ENCODE assay signal across 11 cellular contexts in the genomic region with DNA sequence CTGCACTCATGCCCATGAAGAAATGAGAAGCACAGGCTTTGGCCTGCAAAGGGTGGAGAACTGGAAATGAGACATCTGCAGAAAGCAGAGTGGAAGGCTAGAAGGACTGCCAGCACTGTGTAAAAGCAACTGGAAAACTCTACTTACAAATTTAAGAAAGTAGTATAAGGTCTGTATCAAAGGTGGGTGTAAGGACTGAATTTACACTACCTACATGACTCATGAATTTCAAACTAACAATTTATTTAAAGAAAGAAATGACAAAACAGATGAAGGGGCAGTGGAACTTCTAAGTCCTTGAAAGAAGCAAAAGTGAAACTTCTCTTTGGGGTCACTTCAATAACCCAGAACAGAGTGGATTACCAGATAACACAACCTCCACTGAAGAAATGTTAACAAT.
A peak's percentile ranks its signal among the peaks of the same experiment; 100 is the strongest.
DNase-seq lines count a peak whose midpoint lies in the region; ATAC-seq and TF ChIP-seq lines count a peak whose summit lies in the region.
"Had no signal": no experiment of that assay in that cellular context is flagged by ENCODE, and none has a peak within 500 bp of the region (broad histone marks: within the 10 kb centered on the region; RNA-seq: fewer than 3 reads in every experiment).

No MANE protein-coding gene starts in this region.

- POLR2A ChIA-PET in T-cell (lab: Charles Lee) = no interaction called here

- peaks cover 30 to 48% (median 32%) of the 10 kb centered on the region in 3 donors for H3K4me1 Mint-ChIP-seq in T-cell

- H3K27me3 Mint-ChIP-seq in T-cell = no peaks in the 10 kb centered on the region

- H3K36me3 ChIP-seq in ACC112 (ENCODE audit: insufficient read depth, low read length) (no peaks in the 10 kb centered on the region), upper lobe of right lung (no peaks in the 10 kb centered on the region)
- H3K36me3 ChIP-seq: sigmoid colon had no signal

- ATAC-seq in GM19023 (IDR thresholded peaks at IDR 0.05; ENCODE audit: unreplicated experiment) = peak; percentile 90
- peak; percentile 85 for ATAC-seq in HG02852 (IDR thresholded peaks at IDR 0.05; ENCODE audit: unreplicated experiment)
- ATAC-seq in T-cell (replicated peaks in 1 of 4) = no peak
- ATAC-seq in upper lobe of right lung = no peak

- CTCF ChIA-PET in T-cell (lab: Charles Lee) = no interaction called here

- H3K27me3 ChIP-seq in ACC112 (ENCODE audit: insufficient read depth, low read length) = no peaks in the 10 kb centered on the region
- no peaks in the 10 kb centered on the region for H3K27me3 ChIP-seq in upper lobe of right lung
- H3K27me3 ChIP-seq: sigmoid colon had no signal

- no peaks in the 10 kb centered on the region for H3K79me2 ChIP-seq in ACC112 (ENCODE audit: control insufficient read depth, insufficient read depth, low read length, unreplicated experiment)

- H2AFZ ChIP-seq in ACC112 (ENCODE audit: low read length, unreplicated experiment) = peak overlapping the region; percentile 35

- H3K4me3 ChIP-seq in ACC112 (ENCODE audit: low read depth, low read length) (peak overlapping the region; percentile 49), upper lobe of right lung (no peak overlapping the region)
- H3K4me3 ChIP-seq: sigmoid colon had no signal

- H3K27ac ChIP-seq in ACC112 (ENCODE audit: low read depth, low read length) = no peak overlapping the region
- H3K27ac ChIP-seq in upper lobe of right lung = no peak overlapping the region
- H3K27ac ChIP-seq: C4-2B, sigmoid colon had no signal

- H3K9me3 ChIP-seq in upper lobe of right lung = no peaks in the 10 kb centered on the region
- H3K9me3 ChIP-seq: sigmoid colon had no signal

- intact Hi-C loops in upper lobe of right lung (cut with DNase I) = no loop called here

- H3K36me3 Mint-ChIP-seq in T-cell = peaks cover 26% of the 10 kb centered on the region

- H3K4me1 ChIP-seq in ACC112 (ENCODE audit: control insufficient read depth, insufficient read depth, low read length, unreplicated experiment) (no peaks in the 10 kb centered on the region), upper lobe of right lung (no peaks in the 10 kb centered on the region)
- H3K4me1 ChIP-seq: sigmoid colon had no signal

- H3K4me3 Mint-ChIP-seq in T-cell = peak overlapping the region in 1 of 3 donors; percentile 8

- no peak for TF ChIP-seq CTCF in upper lobe of right lung (IDR thresholded peaks at IDR 0.05)

- DNase-seq in T-cell = no peak
- DNase-seq in upper lobe of right lung = no peak
- no peak for DNase-seq in dermis blood vessel endothelial cell
- DNase-seq in stimulated activated CD4-positive, alpha-beta T cell treated with anti-CD3 and anti-CD28 coated beads, Interleukin-4, amount 100 ng/mL, for 1 hour = no peak
- DNase-seq in NCI-H1417 treated with DMSO at 0.1 percent for 48 hours (lab: John Stamatoyannopoulos, UW) = no peak
- DNase-seq: SIG-M5, sigmoid colon had no signal

- peak overlapping the region; percentile 20 to 34 for H3K27ac Mint-ChIP-seq in T-cell

- peaks cover 0 to 9% (median 0%) of the 10 kb centered on the region in 3 donors for H3K9me3 Mint-ChIP-seq in T-cell

Comparison
In these comparisons a context has a peak if more than half of its experiments do, and no peak if none do; other contexts are left out.
1. ATAC-seq: peak in GM19023 (single experiment) and HG02852 (single experiment); none in T-cell (0 of 4) and upper lobe of right lung (single experiment).